Comparison of ENCODE assay signal across 1 cellular context in the genomic region with DNA sequence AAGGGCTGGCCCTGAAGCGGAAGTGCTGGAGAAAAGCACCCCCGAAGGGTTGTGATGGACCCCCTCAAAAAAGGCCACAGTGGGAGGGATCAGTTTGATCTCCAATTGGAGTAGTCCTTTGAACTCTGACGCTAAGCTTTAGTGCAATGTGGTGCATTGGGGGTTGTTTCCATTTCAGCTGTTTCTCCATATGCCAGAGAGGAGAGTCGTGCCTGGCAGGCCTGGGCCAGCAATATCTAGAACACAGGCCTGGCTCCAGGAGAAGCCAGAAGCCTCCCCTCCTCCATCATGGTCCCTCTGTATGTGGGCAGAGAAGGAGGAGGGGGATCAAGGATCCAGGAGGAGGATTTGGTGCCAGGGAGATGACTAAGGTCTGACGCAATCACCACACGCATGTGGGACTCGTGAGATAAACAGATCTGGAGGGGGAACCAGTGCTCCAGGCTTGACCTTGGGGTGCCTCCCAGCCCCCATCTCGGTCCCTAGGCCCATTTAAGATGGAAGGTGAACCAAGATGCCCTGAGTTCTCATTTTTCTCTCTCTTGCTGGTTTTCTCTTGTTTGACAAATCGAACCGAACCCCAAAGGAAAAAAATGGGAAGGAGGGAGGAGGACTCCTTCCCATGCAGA.
TF ChIP-seq lines count a peak whose summit lies in the region.

No MANE protein-coding gene starts in this region.

TF ChIP-seq in K562, 482 proteins besides CTCF, POLR2A, EP300 and RAD21 (continued from another document and continues in another):
- TF ChIP-seq, protein P1, sequence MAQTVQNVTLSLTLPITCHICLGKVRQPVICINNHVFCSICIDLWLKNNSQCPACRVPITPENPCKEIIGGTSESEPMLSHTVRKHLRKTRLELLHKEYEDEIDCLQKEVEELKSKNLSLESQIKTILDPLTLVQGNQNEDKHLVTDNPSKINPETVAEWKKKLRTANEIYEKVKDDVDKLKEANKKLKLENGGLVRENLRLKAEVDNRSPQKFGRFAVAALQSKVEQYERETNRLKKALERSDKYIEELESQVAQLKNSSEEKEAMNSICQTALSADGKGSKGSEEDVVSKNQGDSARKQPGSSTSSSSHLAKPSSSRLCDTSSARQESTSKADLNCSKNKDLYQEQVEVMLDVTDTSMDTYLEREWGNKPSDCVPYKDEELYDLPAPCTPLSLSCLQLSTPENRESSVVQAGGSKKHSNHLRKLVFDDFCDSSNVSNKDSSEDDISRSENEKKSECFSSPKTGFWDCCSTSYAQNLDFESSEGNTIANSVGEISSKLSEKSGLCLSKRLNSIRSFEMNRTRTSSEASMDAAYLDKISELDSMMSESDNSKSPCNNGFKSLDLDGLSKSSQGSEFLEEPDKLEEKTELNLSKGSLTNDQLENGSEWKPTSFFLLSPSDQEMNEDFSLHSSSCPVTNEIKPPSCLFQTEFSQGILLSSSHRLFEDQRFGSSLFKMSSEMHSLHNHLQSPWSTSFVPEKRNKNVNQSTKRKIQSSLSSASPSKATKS (CRISPR knock-in tag; IDR thresholded peaks at IDR 0.05) = no peak
- peak; percentile 36; the same call in 1 of the 2 replicates for TF ChIP-seq GATA2 (CRISPR knock-in tag; IDR thresholded peaks at IDR 0.05)
- TF ChIP-seq, protein P2, sequence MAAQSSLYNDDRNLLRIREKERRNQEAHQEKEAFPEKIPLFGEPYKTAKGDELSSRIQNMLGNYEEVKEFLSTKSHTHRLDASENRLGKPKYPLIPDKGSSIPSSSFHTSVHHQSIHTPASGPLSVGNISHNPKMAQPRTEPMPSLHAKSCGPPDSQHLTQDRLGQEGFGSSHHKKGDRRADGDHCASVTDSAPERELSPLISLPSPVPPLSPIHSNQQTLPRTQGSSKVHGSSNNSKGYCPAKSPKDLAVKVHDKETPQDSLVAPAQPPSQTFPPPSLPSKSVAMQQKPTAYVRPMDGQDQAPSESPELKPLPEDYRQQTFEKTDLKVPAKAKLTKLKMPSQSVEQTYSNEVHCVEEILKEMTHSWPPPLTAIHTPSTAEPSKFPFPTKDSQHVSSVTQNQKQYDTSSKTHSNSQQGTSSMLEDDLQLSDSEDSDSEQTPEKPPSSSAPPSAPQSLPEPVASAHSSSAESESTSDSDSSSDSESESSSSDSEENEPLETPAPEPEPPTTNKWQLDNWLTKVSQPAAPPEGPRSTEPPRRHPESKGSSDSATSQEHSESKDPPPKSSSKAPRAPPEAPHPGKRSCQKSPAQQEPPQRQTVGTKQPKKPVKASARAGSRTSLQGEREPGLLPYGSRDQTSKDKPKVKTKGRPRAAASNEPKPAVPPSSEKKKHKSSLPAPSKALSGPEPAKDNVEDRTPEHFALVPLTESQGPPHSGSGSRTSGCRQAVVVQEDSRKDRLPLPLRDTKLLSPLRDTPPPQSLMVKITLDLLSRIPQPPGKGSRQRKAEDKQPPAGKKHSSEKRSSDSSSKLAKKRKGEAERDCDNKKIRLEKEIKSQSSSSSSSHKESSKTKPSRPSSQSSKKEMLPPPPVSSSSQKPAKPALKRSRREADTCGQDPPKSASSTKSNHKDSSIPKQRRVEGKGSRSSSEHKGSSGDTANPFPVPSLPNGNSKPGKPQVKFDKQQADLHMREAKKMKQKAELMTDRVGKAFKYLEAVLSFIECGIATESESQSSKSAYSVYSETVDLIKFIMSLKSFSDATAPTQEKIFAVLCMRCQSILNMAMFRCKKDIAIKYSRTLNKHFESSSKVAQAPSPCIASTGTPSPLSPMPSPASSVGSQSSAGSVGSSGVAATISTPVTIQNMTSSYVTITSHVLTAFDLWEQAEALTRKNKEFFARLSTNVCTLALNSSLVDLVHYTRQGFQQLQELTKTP (IDR thresholded peaks at IDR 0.05; ENCODE audit: low read depth in 1 of 2, partially characterized antibody in 2 of 2) = peak in 1 of 2 experiments; percentile 30
- TF ChIP-seq ELF4 (CRISPR knock-in tag; IDR thresholded peaks at IDR 0.05) = 0 out of 2 replicates have a peak, but pooled peaks have one; percentile 72
- TF ChIP-seq MYC (IDR thresholded peaks at IDR 0.05; ENCODE audit: low read depth, low read length) = peak; percentile 87; the same call in 1 of the 2 replicates
- no peak for TF ChIP-seq MYC (CRISPR knock-in tag; IDR thresholded peaks at IDR 0.05; ENCODE audit: borderline replicate concordance, low read depth)
- TF ChIP-seq NR4A1 (CRISPR knock-in tag; IDR thresholded peaks at IDR 0.05) = peak; percentile 82; the same call in 1 of the 2 replicates
- peak; percentile 95 for TF ChIP-seq NR4A1 (tag; IDR thresholded peaks at IDR 0.05)
- TF ChIP-seq, protein P3, sequence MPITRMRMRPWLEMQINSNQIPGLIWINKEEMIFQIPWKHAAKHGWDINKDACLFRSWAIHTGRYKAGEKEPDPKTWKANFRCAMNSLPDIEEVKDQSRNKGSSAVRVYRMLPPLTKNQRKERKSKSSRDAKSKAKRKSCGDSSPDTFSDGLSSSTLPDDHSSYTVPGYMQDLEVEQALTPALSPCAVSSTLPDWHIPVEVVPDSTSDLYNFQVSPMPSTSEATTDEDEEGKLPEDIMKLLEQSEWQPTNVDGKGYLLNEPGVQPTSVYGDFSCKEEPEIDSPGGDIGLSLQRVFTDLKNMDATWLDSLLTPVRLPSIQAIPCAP (CRISPR knock-in tag; IDR thresholded peaks at IDR 0.05; ENCODE audit: borderline replicate concordance) = no peak
- no peak for TF ChIP-seq POLR2B (IDR thresholded peaks at IDR 0.05; ENCODE audit: low read depth, partially characterized antibody)
- TF ChIP-seq CBX8 (IDR thresholded peaks at IDR 0.05; ENCODE audit: borderline replicate concordance, extremely low read depth, low read depth, low read length, poor library complexity, severe bottlenecking) = no peak
- TF ChIP-seq, protein P4, sequence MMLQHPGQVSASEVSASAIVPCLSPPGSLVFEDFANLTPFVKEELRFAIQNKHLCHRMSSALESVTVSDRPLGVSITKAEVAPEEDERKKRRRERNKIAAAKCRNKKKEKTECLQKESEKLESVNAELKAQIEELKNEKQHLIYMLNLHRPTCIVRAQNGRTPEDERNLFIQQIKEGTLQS (IDR thresholded peaks at IDR 0.05) = peak; percentile 98
- TF ChIP-seq, protein P4 (CRISPR knock-in tag; conservative IDR thresholded peaks at IDR 0.05) = no peak; the same call in 1 of the 2 replicates
- TF ChIP-seq, protein P5, sequence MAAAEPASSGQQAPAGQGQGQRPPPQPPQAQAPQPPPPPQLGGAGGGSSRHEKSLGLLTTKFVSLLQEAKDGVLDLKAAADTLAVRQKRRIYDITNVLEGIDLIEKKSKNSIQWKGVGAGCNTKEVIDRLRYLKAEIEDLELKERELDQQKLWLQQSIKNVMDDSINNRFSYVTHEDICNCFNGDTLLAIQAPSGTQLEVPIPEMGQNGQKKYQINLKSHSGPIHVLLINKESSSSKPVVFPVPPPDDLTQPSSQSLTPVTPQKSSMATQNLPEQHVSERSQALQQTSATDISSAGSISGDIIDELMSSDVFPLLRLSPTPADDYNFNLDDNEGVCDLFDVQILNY (CRISPR knock-in tag; IDR thresholded peaks at IDR 0.05) = no peak
- TF ChIP-seq, protein P6, sequence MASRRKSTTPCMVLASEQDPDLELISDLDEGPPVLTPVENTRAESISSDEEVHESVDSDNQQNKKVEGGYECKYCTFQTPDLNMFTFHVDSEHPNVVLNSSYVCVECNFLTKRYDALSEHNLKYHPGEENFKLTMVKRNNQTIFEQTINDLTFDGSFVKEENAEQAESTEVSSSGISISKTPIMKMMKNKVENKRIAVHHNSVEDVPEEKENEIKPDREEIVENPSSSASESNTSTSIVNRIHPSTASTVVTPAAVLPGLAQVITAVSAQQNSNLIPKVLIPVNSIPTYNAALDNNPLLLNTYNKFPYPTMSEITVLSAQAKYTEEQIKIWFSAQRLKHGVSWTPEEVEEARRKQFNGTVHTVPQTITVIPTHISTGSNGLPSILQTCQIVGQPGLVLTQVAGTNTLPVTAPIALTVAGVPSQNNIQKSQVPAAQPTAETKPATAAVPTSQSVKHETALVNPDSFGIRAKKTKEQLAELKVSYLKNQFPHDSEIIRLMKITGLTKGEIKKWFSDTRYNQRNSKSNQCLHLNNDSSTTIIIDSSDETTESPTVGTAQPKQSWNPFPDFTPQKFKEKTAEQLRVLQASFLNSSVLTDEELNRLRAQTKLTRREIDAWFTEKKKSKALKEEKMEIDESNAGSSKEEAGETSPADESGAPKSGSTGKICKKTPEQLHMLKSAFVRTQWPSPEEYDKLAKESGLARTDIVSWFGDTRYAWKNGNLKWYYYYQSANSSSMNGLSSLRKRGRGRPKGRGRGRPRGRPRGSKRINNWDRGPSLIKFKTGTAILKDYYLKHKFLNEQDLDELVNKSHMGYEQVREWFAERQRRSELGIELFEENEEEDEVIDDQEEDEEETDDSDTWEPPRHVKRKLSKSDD (conservative IDR thresholded peaks at IDR 0.05; ENCODE audit: low read length) = no peak
- TF ChIP-seq, protein P7, sequence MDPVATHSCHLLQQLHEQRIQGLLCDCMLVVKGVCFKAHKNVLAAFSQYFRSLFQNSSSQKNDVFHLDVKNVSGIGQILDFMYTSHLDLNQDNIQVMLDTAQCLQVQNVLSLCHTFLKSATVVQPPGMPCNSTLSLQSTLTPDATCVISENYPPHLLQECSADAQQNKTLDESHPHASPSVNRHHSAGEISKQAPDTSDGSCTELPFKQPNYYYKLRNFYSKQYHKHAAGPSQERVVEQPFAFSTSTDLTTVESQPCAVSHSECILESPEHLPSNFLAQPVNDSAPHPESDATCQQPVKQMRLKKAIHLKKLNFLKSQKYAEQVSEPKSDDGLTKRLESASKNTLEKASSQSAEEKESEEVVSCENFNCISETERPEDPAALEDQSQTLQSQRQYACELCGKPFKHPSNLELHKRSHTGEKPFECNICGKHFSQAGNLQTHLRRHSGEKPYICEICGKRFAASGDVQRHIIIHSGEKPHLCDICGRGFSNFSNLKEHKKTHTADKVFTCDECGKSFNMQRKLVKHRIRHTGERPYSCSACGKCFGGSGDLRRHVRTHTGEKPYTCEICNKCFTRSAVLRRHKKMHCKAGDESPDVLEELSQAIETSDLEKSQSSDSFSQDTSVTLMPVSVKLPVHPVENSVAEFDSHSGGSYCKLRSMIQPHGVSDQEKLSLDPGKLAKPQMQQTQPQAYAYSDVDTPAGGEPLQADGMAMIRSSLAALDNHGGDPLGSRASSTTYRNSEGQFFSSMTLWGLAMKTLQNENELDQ (CRISPR knock-in tag; IDR thresholded peaks at IDR 0.05; ENCODE audit: borderline replicate concordance) = no peak
- TF ChIP-seq STAG1 (CRISPR knock-in tag; IDR thresholded peaks at IDR 0.05; ENCODE audit: borderline replicate concordance) = no peak
- TF ChIP-seq SMARCB1 (IDR thresholded peaks at IDR 0.05; ENCODE audit: insufficient read length, low read depth) = no peak
- TF ChIP-seq, protein P8, sequence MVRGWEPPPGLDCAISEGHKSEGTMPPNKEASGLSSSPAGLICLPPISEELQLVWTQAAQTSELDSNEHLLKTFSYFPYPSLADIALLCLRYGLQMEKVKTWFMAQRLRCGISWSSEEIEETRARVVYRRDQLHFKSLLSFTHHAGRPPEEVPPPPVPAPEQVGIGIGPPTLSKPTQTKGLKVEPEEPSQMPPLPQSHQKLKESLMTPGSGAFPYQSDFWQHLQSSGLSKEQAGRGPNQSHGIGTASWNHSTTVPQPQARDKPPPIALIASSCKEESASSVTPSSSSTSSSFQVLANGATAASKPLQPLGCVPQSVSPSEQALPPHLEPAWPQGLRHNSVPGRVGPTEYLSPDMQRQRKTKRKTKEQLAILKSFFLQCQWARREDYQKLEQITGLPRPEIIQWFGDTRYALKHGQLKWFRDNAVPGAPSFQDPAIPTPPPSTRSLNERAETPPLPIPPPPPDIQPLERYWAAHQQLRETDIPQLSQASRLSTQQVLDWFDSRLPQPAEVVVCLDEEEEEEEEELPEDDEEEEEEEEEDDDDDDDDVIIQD (CRISPR knock-in tag; IDR thresholded peaks at IDR 0.05) = 0 out of 2 replicates have a peak, but pooled peaks have one; percentile 53
- no peak for TF ChIP-seq KDM4B (IDR thresholded peaks at IDR 0.05; ENCODE audit: borderline replicate concordance in 2 of 2, low read depth in 1 of 2)
- TF ChIP-seq ZNF431 (CRISPR knock-in tag; IDR thresholded peaks at IDR 0.05) = no peak
- TF ChIP-seq SRF (CRISPR knock-in tag; IDR thresholded peaks at IDR 0.05) = no peak
- TF ChIP-seq TCFL5 (CRISPR knock-in tag; conservative IDR thresholded peaks at IDR 0.05) = no peak
- peak; percentile 58; the same call in 1 of the 2 replicates for TF ChIP-seq NFIC (IDR thresholded peaks at IDR 0.05)
- no peak for TF ChIP-seq ZFPM2 (CRISPR knock-in tag; IDR thresholded peaks at IDR 0.05)
- TF ChIP-seq, protein P9, sequence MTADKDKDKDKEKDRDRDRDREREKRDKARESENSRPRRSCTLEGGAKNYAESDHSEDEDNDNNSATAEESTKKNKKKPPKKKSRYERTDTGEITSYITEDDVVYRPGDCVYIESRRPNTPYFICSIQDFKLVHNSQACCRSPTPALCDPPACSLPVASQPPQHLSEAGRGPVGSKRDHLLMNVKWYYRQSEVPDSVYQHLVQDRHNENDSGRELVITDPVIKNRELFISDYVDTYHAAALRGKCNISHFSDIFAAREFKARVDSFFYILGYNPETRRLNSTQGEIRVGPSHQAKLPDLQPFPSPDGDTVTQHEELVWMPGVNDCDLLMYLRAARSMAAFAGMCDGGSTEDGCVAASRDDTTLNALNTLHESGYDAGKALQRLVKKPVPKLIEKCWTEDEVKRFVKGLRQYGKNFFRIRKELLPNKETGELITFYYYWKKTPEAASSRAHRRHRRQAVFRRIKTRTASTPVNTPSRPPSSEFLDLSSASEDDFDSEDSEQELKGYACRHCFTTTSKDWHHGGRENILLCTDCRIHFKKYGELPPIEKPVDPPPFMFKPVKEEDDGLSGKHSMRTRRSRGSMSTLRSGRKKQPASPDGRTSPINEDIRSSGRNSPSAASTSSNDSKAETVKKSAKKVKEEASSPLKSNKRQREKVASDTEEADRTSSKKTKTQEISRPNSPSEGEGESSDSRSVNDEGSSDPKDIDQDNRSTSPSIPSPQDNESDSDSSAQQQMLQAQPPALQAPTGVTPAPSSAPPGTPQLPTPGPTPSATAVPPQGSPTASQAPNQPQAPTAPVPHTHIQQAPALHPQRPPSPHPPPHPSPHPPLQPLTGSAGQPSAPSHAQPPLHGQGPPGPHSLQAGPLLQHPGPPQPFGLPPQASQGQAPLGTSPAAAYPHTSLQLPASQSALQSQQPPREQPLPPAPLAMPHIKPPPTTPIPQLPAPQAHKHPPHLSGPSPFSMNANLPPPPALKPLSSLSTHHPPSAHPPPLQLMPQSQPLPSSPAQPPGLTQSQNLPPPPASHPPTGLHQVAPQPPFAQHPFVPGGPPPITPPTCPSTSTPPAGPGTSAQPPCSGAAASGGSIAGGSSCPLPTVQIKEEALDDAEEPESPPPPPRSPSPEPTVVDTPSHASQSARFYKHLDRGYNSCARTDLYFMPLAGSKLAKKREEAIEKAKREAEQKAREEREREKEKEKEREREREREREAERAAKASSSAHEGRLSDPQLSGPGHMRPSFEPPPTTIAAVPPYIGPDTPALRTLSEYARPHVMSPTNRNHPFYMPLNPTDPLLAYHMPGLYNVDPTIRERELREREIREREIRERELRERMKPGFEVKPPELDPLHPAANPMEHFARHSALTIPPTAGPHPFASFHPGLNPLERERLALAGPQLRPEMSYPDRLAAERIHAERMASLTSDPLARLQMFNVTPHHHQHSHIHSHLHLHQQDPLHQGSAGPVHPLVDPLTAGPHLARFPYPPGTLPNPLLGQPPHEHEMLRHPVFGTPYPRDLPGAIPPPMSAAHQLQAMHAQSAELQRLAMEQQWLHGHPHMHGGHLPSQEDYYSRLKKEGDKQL (CRISPR knock-in tag; IDR thresholded peaks at IDR 0.05; ENCODE audit: borderline replicate concordance) = no peak
